In the genomic region with DNA sequence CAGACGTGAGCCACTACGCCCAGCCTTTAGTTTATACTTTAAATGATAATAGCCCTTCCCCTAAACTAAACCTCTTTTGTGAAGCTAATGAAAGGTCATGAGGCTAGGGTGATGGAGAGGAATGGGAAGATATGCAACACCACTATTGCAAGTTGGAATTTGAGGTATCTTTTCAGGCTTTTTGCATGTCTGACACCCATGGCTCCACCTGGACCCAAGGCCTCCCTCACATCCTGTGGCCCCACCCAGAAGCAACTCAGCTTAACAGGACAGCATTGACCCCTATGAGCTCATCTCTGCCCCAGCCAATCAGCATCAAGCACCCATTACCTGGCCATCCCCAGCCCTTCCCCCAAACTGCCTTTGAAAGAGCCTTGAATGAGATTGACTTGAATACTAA, we compare ENCODE assay signal across 1 cellular context.
A peak's percentile ranks its signal among the peaks of the same experiment; 100 is the strongest.
TF ChIP-seq lines count a peak whose summit lies in the region.

No MANE protein-coding gene starts in this region.

TF ChIP-seq in GM23338, 12 proteins besides CTCF, POLR2A, EP300 and RAD21:
- TF ChIP-seq, protein P1, sequence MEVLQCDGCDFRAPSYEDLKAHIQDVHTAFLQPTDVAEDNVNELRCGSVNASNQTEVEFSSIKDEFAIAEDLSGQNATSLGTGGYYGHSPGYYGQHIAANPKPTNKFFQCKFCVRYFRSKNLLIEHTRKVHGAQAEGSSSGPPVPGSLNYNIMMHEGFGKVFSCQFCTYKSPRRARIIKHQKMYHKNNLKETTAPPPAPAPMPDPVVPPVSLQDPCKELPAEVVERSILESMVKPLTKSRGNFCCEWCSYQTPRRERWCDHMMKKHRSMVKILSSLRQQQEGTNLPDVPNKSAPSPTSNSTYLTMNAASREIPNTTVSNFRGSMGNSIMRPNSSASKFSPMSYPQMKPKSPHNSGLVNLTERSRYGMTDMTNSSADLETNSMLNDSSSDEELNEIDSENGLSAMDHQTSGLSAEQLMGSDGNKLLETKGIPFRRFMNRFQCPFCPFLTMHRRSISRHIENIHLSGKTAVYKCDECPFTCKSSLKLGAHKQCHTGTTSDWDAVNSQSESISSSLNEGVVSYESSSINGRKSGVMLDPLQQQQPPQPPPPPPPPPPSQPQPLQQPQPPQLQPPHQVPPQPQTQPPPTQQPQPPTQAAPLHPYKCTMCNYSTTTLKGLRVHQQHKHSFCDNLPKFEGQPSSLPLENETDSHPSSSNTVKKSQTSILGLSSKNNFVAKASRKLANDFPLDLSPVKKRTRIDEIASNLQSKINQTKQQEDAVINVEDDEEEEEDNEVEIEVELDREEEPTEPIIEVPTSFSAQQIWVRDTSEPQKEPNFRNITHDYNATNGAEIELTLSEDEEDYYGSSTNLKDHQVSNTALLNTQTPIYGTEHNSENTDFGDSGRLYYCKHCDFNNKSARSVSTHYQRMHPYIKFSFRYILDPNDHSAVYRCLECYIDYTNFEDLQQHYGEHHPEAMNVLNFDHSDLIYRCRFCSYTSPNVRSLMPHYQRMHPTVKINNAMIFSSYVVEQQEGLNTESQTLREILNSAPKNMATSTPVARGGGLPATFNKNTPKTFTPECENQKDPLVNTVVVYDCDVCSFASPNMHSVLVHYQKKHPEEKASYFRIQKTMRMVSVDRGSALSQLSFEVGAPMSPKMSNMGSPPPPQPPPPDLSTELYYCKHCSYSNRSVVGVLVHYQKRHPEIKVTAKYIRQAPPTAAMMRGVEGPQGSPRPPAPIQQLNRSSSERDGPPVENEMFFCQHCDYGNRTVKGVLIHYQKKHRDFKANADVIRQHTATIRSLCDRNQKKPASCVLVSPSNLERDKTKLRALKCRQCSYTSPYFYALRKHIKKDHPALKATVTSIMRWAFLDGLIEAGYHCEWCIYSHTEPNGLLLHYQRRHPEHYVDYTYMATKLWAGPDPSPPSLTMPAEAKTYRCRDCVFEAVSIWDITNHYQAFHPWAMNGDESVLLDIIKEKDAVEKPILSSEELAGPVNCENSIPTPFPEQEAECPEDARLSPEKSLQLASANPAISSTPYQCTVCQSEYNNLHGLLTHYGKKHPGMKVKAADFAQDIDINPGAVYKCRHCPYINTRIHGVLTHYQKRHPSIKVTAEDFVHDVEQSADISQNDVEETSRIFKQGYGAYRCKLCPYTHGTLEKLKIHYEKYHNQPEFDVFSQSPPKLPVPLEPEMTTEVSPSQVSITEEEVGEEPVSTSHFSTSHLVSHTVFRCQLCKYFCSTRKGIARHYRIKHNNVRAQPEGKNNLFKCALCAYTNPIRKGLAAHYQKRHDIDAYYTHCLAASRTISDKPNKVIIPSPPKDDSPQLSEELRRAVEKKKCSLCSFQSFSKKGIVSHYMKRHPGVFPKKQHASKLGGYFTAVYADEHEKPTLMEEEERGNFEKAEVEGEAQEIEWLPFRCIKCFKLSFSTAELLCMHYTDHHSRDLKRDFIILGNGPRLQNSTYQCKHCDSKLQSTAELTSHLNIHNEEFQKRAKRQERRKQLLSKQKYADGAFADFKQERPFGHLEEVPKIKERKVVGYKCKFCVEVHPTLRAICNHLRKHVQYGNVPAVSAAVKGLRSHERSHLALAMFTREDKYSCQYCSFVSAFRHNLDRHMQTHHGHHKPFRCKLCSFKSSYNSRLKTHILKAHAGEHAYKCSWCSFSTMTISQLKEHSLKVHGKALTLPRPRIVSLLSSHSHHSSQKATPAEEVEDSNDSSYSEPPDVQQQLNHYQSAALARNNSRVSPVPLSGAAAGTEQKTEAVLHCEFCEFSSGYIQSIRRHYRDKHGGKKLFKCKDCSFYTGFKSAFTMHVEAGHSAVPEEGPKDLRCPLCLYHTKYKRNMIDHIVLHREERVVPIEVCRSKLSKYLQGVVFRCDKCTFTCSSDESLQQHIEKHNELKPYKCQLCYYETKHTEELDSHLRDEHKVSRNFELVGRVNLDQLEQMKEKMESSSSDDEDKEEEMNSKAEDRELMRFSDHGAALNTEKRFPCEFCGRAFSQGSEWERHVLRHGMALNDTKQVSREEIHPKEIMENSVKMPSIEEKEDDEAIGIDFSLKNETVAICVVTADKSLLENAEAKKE (CRISPR knock-in tag; IDR thresholded peaks at IDR 0.05), result peak; percentile 44; the same call in 1 of the 2 replicates
- TF ChIP-seq NANOG (IDR thresholded peaks at IDR 0.05; ENCODE audit: borderline replicate concordance), result no peak
- peak; percentile 66 for TF ChIP-seq CREB1 (CRISPR knock-in tag; IDR thresholded peaks at IDR 0.05; ENCODE audit: low read depth)
